In the genomic region with DNA sequence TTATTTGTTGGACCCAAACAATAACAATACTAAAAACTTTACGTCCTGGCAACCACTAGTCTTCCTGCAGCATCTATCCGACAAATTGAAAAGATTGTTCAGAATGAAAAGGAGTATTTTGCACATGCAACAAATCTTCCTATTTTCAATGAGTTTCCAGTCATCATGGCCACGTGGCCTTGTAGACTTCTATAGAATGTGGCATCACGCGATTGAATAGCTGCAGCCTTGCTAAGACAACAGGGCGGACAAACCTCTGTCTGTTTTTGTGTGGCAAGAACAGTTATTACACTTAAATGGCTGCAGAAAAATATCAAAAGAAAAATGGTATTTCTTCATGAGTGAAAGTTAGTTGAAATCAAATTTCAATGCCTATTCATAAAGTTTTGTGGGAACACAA, we compare ENCODE assay signal across 1 cellular context.
TF ChIP-seq lines count a peak whose summit lies in the region.

No MANE protein-coding gene starts in this region.

TF ChIP-seq in HepG2, 621 proteins besides CTCF, POLR2A, EP300 and RAD21 (continued from another document):
- TF ChIP-seq, protein P1, sequence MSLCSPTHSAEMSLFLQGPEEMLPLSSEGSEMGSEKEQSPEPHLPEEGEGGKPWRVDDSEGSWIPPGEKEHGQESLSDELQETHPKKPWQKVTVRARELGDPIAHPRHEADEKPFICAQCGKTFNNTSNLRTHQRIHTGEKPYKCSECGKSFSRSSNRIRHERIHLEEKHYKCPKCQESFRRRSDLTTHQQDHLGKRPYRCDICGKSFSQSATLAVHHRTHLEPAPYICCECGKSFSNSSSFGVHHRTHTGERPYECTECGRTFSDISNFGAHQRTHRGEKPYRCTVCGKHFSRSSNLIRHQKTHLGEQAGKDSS (CRISPR knock-in tag; IDR thresholded peaks at IDR 0.05; ENCODE audit: borderline replicate concordance, low read depth): no peak
- TF ChIP-seq, protein P2, sequence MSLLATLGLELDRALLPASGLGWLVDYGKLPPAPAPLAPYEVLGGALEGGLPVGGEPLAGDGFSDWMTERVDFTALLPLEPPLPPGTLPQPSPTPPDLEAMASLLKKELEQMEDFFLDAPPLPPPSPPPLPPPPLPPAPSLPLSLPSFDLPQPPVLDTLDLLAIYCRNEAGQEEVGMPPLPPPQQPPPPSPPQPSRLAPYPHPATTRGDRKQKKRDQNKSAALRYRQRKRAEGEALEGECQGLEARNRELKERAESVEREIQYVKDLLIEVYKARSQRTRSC (CRISPR knock-in tag; IDR thresholded peaks at IDR 0.05; ENCODE audit: low read depth): no peak
- TF ChIP-seq KLF9 (CRISPR knock-in tag; IDR thresholded peaks at IDR 0.05; ENCODE audit: low read depth) (no peak), ZNF549 (CRISPR knock-in tag; IDR thresholded peaks at IDR 0.05) (no peak), HDAC6 (IDR thresholded peaks at IDR 0.05; ENCODE audit: low read depth, low read length) (no peak), POLR2AphosphoS5 (IDR thresholded peaks at IDR 0.05; ENCODE audit: low read depth, low read length) (no peak), LCORL (IDR thresholded peaks at IDR 0.05) (no peak), LCORL (CRISPR knock-in tag; IDR thresholded peaks at IDR 0.05) (no peak)
- TF ChIP-seq, protein P3, sequence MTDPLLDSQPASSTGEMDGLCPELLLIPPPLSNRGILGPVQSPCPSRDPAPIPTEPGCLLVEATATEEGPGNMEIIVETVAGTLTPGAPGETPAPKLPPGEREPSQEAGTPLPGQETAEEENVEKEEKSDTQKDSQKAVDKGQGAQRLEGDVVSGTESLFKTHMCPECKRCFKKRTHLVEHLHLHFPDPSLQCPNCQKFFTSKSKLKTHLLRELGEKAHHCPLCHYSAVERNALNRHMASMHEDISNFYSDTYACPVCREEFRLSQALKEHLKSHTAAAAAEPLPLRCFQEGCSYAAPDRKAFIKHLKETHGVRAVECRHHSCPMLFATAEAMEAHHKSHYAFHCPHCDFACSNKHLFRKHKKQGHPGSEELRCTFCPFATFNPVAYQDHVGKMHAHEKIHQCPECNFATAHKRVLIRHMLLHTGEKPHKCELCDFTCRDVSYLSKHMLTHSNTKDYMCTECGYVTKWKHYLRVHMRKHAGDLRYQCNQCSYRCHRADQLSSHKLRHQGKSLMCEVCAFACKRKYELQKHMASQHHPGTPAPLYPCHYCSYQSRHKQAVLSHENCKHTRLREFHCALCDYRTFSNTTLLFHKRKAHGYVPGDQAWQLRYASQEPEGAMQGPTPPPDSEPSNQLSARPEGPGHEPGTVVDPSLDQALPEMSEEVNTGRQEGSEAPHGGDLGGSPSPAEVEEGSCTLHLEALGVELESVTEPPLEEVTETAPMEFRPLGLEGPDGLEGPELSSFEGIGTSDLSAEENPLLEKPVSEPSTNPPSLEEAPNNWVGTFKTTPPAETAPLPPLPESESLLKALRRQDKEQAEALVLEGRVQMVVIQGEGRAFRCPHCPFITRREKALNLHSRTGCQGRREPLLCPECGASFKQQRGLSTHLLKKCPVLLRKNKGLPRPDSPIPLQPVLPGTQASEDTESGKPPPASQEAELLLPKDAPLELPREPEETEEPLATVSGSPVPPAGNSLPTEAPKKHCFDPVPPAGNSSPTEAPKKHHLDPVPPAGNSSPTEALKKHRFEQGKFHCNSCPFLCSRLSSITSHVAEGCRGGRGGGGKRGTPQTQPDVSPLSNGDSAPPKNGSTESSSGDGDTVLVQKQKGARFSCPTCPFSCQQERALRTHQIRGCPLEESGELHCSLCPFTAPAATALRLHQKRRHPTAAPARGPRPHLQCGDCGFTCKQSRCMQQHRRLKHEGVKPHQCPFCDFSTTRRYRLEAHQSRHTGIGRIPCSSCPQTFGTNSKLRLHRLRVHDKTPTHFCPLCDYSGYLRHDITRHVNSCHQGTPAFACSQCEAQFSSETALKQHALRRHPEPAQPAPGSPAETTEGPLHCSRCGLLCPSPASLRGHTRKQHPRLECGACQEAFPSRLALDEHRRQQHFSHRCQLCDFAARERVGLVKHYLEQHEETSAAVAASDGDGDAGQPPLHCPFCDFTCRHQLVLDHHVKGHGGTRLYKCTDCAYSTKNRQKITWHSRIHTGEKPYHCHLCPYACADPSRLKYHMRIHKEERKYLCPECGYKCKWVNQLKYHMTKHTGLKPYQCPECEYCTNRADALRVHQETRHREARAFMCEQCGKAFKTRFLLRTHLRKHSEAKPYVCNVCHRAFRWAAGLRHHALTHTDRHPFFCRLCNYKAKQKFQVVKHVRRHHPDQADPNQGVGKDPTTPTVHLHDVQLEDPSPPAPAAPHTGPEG (CRISPR knock-in tag; IDR thresholded peaks at IDR 0.05): no peak
- TF ChIP-seq, protein P4, sequence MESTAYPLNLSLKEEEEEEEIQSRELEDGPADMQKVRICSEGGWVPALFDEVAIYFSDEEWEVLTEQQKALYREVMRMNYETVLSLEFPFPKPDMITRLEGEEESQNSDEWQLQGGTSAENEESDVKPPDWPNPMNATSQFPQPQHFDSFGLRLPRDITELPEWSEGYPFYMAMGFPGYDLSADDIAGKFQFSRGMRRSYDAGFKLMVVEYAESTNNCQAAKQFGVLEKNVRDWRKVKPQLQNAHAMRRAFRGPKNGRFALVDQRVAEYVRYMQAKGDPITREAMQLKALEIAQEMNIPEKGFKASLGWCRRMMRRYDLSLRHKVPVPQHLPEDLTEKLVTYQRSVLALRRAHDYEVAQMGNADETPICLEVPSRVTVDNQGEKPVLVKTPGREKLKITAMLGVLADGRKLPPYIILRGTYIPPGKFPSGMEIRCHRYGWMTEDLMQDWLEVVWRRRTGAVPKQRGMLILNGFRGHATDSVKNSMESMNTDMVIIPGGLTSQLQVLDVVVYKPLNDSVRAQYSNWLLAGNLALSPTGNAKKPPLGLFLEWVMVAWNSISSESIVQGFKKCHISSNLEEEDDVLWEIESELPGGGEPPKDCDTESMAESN (CRISPR knock-in tag; conservative IDR thresholded peaks at IDR 0.05): no peak
